Comparison of ENCODE assay signal across 1 cellular context in genomic region chr1:225535280-225535679, GRCh38.
TF ChIP-seq lines count a peak whose summit lies in the region.

No MANE protein-coding gene starts in this region.

TF ChIP-seq in HEK293, 187 proteins besides CTCF, POLR2A, EP300 and RAD21 (continued from another document):
- TF ChIP-seq REST (tag by site-specific recombination; IDR thresholded peaks at IDR 0.05) (peak; percentile 65), IKZF3 (tag by site-specific recombination; IDR thresholded peaks at IDR 0.05) (no peak), ZNF184 (tag by site-specific recombination; IDR thresholded peaks at IDR 0.05) (no peak), ZNF830 (tag by site-specific recombination; IDR thresholded peaks at IDR 0.05; ENCODE audit: low read depth) (no peak), KLF8 (tag by site-specific recombination; IDR thresholded peaks at IDR 0.05) (no peak), ZNF133 (tag by site-specific recombination; IDR thresholded peaks at IDR 0.05) (no peak), KLF1 (tag by site-specific recombination; IDR thresholded peaks at IDR 0.05) (no peak), ZNF266 (tag by site-specific recombination; IDR thresholded peaks at IDR 0.05; ENCODE audit: low read depth) (no peak), ZNF311 (tag by site-specific recombination; IDR thresholded peaks at IDR 0.05; ENCODE audit: borderline replicate concordance) (no peak), ZNF521 (tag by site-specific recombination; IDR thresholded peaks at IDR 0.05) (no peak), SCRT2 (tag by site-specific recombination; IDR thresholded peaks at IDR 0.05) (no peak), ZNF707 (tag by site-specific recombination; IDR thresholded peaks at IDR 0.05) (no peak), GLIS1 (tag by site-specific recombination; IDR thresholded peaks at IDR 0.05) (no peak)
- TF ChIP-seq, protein P1, sequence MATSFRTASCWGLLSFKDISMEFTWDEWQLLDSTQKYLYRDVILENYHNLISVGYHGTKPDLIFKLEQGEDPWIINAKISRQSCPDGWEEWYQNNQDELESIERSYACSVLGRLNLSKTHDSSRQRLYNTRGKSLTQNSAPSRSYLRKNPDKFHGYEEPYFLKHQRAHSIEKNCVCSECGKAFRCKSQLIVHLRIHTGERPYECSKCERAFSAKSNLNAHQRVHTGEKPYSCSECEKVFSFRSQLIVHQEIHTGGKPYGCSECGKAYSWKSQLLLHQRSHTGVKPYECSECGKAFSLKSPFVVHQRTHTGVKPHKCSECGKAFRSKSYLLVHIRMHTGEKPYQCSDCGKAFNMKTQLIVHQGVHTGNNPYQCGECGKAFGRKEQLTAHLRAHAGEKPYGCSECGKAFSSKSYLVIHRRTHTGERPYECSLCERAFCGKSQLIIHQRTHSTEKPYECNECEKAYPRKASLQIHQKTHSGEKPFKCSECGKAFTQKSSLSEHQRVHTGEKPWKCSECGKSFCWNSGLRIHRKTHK (tag by site-specific recombination; IDR thresholded peaks at IDR 0.05): no peak
